20 cellular contexts compared by ENCODE assay signal in the genomic region with DNA sequence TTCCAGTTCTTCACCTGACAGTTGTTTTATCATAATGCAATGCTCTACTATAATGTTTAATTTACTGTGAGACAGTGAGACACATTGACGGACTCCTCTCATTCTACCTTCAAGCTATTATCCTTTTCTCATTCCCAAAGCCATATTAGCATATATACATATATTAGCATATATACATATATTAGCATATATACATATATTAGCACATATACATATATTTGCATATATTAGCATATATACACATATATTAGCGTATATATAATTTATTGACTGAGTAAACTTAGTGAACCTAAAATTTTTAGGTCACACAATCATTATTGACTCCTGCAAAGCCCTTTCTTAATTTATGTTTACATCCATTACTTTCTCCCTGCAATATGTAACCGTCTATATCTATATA.
A peak's percentile ranks its signal among the peaks of the same experiment; 100 is the strongest.
DNase-seq lines count a peak whose midpoint lies in the region; ATAC-seq, FAIRE-seq and TF ChIP-seq lines count a peak whose summit lies in the region.
"Had no signal": no experiment of that assay in that cellular context is flagged by ENCODE, and none has a peak within 500 bp of the region (broad histone marks: within the 10 kb centered on the region; RNA-seq: fewer than 3 reads in every experiment).

No MANE protein-coding gene starts in this region.

- peak overlapping the region in 3 of 5 experiments; percentile 65 to 87 (median 81) for H3K27ac Mint-ChIP-seq in brain
- H3K27ac Mint-ChIP-seq in osteocyte (ENCODE audit: unreplicated experiment): no peak overlapping the region
- no peak overlapping the region for H3K27ac Mint-ChIP-seq in WTC11
- H3K27ac Mint-ChIP-seq: CD4-positive, alpha-beta memory T cell had no signal

- no peaks in the 10 kb centered on the region for H3K36me3 ChIP-seq in A673 (ENCODE audit: insufficient read depth, low read length, poor library complexity, severe bottlenecking)
- no peaks in the 10 kb centered on the region for H3K36me3 ChIP-seq in small intestine (ENCODE audit: control insufficient read depth in 2 of 2, insufficient read depth in 2 of 2, low read length in 2 of 2)

- no peaks in the 10 kb centered on the region for H3K27me3 ChIP-seq in A673 (replicated peaks; ENCODE audit: insufficient read depth, low read depth, low read length, poor library complexity)
- no peaks in the 10 kb centered on the region for H3K27me3 ChIP-seq in small intestine (ENCODE audit: control insufficient read depth in 2 of 2, insufficient read depth in 2 of 2, low read length in 2 of 2)

- H3K36me3 Mint-ChIP-seq in brain: no peaks in the 10 kb centered on the region
- peaks cover 3% of the 10 kb centered on the region for H3K36me3 Mint-ChIP-seq in osteocyte (ENCODE audit: unreplicated experiment)
- peaks cover 11% of the 10 kb centered on the region for H3K36me3 Mint-ChIP-seq in WTC11
- H3K36me3 Mint-ChIP-seq: CD4-positive, alpha-beta memory T cell had no signal

- WGBS in small intestine, 3 donors: 60 to 64% (median 62%) methylated on average over 3 of the region's 3 CpGs

- H3K4me1 ChIP-seq in A673 (ENCODE audit: insufficient read depth, low read length, poor library complexity, severe bottlenecking) (no peaks in the 10 kb centered on the region), small intestine (ENCODE audit: control insufficient read depth in 2 of 2, insufficient read depth in 1 of 2, low read depth in 1 of 2, low read length in 1 of 2) (no peaks in the 10 kb centered on the region)
- H3K4me1 ChIP-seq: A549 had no signal

- peak; percentile 67 for FAIRE-seq in small intestine (lab: Jason Lieb, UNC)
- FAIRE-seq: A549, GM12892 had no signal

- H3K27me3 Mint-ChIP-seq in brain (no peaks in the 10 kb centered on the region), osteocyte (ENCODE audit: unreplicated experiment) (no peaks in the 10 kb centered on the region), WTC11 (ENCODE audit: low read depth) (no peaks in the 10 kb centered on the region)
- H3K27me3 Mint-ChIP-seq: CD4-positive, alpha-beta memory T cell had no signal

- DNase-seq in A673 (ENCODE audit: low spot score): peak; percentile 6
- DNase-seq in OCI-M1 (lab: John Stamatoyannopoulos, UW): peak; percentile 40
- DNase-seq in small intestine: no peak
- DNase-seq in osteocyte (ENCODE audit: extremely low spot score, unreplicated experiment): no peak
- DNase-seq in WTC11 (ENCODE audit: low spot score): no peak
- DNase-seq in SIG-M5 treated with dmso at 0.1 percent for 504 hours (lab: John Stamatoyannopoulos, UW; ENCODE audit: unreplicated experiment): no peak
- DNase-seq: 8988T; C1 segment of cervical spinal cord; Calu3; CD4-positive, alpha-beta memory T cell; COR-L47; DMS53; DMS79 treated with DMSO at 0.1 percent for 48 hours; GF-D8; GOT3; H7; HCEC 1CT had no signal

- H3K27ac ChIP-seq in A673 (ENCODE audit: low read depth, low read length, poor library complexity, severe bottlenecking): no peak overlapping the region
- no peak overlapping the region for H3K27ac ChIP-seq in small intestine (ENCODE audit: low read depth in 1 of 2, low read length in 1 of 2)
- H3K27ac ChIP-seq: A549 had no signal

- H3K4me1 Mint-ChIP-seq in brain (no peaks in the 10 kb centered on the region), osteocyte (ENCODE audit: unreplicated experiment) (no peaks in the 10 kb centered on the region), WTC11 (peaks cover 28% of the 10 kb centered on the region)
- H3K4me1 Mint-ChIP-seq: CD4-positive, alpha-beta memory T cell had no signal

- no TSS peak for BruUV-seq in A673 (replicated peaks; lab: Mats Ljungman, UMichigan)

- intact Hi-C loops in A673 (cut with micrococcal nuclease; ENCODE audit: unreplicated experiment): no loop called here

- POLR2A ChIA-PET in A673 (lab: Charles Lee; ENCODE audit: low non-redundant PET) (no interaction called here), WTC11 (lab: Charles Lee) (no interaction called here)

- TF ChIP-seq CTCF in A673 (conservative IDR thresholded peaks at IDR 0.05; ENCODE audit: low read depth, low read length) (no peak), brain (conservative IDR thresholded peaks at IDR 0.05) (no peak), osteocyte (IDR thresholded peaks at IDR 0.05) (no peak), WTC11 (IDR thresholded peaks at IDR 0.05) (no peak)

- H3K9me3 ChIP-seq in A673 (ENCODE audit: low read depth, low read length, poor library complexity, severe bottlenecking): no peaks in the 10 kb centered on the region
- no peaks in the 10 kb centered on the region for H3K9me3 ChIP-seq in small intestine (ENCODE audit: control insufficient read depth, low read depth)
- H3K9me3 ChIP-seq: A549 had no signal

- H3K4me3 ChIP-seq in A673 (ENCODE audit: low read depth, low read length, poor library complexity, severe bottlenecking) (no peak overlapping the region), small intestine (ENCODE audit: low read depth in 1 of 2, low read length in 2 of 2) (no peak overlapping the region)
- H3K4me3 ChIP-seq: A549 had no signal

- H3K4me3 Mint-ChIP-seq in brain (no peak overlapping the region), osteocyte (ENCODE audit: unreplicated experiment) (no peak overlapping the region), WTC11 (no peak overlapping the region)
- H3K4me3 Mint-ChIP-seq: CD4-positive, alpha-beta memory T cell had no signal

- CTCF ChIA-PET in A673 (lab: Charles Lee) (no interaction called here), WTC11 (lab: Charles Lee) (no interaction called here)

- H3K9me3 Mint-ChIP-seq in brain (peaks cover 0 to 5% (median 0%) of the 10 kb centered on the region in 5 experiments), osteocyte (ENCODE audit: unreplicated experiment) (peaks cover 11% of the 10 kb centered on the region), WTC11 (peaks cover 19% of the 10 kb centered on the region)

- no peak for ATAC-seq in WTC11
- ATAC-seq: A549 had no signal

TF ChIP-seq in WTC11, 78 proteins besides CTCF, POLR2A, EP300 and RAD21 (continues in another document):
- TF ChIP-seq PRRX2 (CRISPR knock-in tag; IDR thresholded peaks at IDR 0.05) (no peak), ZBTB21 (CRISPR knock-in tag; IDR thresholded peaks at IDR 0.05; ENCODE audit: borderline replicate concordance) (no peak), ZNF416 (CRISPR knock-in tag; IDR thresholded peaks at IDR 0.05) (no peak), CREM (CRISPR knock-in tag; IDR thresholded peaks at IDR 0.05) (no peak), KAT7 (CRISPR knock-in tag; IDR thresholded peaks at IDR 0.05; ENCODE audit: borderline replicate concordance) (no peak), CREB1 (CRISPR knock-in tag; IDR thresholded peaks at IDR 0.05) (no peak), NR1H2 (CRISPR knock-in tag; IDR thresholded peaks at IDR 0.05) (no peak), MYBL2 (CRISPR knock-in tag; IDR thresholded peaks at IDR 0.05) (no peak), ZNF532 (CRISPR knock-in tag; IDR thresholded peaks at IDR 0.05; ENCODE audit: borderline replicate concordance) (no peak)
- TF ChIP-seq, protein P1, sequence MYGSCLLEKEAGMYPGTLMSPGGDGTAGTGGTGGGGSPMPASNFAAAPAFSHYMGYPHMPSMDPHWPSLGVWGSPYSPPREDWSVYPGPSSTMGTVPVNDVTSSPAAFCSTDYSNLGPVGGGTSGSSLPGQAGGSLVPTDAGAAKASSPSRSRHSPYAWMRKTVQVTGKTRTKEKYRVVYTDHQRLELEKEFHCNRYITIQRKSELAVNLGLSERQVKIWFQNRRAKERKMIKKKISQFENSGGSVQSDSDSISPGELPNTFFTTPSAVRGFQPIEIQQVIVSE (CRISPR knock-in tag; IDR thresholded peaks at IDR 0.05; ENCODE audit: borderline replicate concordance): no peak
- TF ChIP-seq, protein P2, sequence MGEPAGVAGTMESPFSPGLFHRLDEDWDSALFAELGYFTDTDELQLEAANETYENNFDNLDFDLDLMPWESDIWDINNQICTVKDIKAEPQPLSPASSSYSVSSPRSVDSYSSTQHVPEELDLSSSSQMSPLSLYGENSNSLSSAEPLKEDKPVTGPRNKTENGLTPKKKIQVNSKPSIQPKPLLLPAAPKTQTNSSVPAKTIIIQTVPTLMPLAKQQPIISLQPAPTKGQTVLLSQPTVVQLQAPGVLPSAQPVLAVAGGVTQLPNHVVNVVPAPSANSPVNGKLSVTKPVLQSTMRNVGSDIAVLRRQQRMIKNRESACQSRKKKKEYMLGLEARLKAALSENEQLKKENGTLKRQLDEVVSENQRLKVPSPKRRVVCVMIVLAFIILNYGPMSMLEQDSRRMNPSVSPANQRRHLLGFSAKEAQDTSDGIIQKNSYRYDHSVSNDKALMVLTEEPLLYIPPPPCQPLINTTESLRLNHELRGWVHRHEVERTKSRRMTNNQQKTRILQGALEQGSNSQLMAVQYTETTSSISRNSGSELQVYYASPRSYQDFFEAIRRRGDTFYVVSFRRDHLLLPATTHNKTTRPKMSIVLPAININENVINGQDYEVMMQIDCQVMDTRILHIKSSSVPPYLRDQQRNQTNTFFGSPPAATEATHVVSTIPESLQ (CRISPR knock-in tag; IDR thresholded peaks at IDR 0.05): no peak

Comparison
In these comparisons a context has a peak if more than half of its experiments do, and no peak if none do; other contexts are left out.
1. DNase-seq: peak in A673 (single experiment) and OCI-M1 (single experiment); none in small intestine (single experiment), osteocyte (single experiment), WTC11 (single experiment) and SIG-M5 treated with dmso at 0.1 percent for 504 hours (single experiment).
2. H3K27ac Mint-ChIP-seq: peak in brain (3 of 5); none in osteocyte (single experiment) and WTC11 (single experiment).